8 cellular contexts compared by ENCODE assay signal in the genomic region with DNA sequence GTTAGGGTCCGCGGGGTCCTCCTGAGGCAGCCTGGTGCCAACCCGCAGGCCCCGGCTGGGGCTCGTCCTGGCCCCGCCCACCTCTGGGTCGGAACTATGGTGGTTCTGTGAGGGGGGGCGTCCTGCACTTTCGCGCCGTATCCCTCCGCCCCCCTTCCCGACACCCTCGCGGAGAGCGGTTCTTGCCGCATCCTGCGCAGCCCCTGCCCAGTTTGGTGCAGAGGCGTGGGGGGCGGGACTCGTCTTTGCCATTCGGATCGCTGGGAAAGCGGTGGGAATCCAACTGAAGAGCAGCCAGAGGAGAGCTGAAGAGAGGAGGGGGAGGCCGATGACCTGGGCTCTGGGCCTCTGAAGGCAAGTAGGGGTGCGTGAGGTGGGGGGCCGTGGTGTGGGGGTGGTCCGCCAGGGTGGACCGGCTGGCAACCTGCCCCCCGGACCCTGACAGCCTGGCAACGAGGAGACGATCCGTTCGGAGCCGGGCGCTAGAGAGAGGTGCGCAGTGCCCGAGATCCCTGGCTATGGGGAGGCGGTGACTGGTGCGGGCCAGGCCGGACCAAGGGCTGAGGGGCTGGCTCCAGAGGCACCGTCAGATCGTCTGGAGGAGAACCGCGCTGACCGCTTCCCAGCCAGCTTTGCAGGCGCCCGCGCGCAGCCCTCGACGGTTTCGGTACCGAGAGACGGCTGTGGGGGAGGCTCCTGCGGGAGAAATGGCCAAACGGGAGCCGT. TPM values are rescaled to one million over a fixed set of nuclear protein-coding genes. Genes with fewer than 3 reads are reported as not detected.
A peak's percentile ranks its signal among the peaks of the same experiment; 100 is the strongest.
DNase-seq lines count a peak whose midpoint lies in the region; ATAC-seq, FAIRE-seq and TF ChIP-seq lines count a peak whose summit lies in the region.

A gene with protein sequence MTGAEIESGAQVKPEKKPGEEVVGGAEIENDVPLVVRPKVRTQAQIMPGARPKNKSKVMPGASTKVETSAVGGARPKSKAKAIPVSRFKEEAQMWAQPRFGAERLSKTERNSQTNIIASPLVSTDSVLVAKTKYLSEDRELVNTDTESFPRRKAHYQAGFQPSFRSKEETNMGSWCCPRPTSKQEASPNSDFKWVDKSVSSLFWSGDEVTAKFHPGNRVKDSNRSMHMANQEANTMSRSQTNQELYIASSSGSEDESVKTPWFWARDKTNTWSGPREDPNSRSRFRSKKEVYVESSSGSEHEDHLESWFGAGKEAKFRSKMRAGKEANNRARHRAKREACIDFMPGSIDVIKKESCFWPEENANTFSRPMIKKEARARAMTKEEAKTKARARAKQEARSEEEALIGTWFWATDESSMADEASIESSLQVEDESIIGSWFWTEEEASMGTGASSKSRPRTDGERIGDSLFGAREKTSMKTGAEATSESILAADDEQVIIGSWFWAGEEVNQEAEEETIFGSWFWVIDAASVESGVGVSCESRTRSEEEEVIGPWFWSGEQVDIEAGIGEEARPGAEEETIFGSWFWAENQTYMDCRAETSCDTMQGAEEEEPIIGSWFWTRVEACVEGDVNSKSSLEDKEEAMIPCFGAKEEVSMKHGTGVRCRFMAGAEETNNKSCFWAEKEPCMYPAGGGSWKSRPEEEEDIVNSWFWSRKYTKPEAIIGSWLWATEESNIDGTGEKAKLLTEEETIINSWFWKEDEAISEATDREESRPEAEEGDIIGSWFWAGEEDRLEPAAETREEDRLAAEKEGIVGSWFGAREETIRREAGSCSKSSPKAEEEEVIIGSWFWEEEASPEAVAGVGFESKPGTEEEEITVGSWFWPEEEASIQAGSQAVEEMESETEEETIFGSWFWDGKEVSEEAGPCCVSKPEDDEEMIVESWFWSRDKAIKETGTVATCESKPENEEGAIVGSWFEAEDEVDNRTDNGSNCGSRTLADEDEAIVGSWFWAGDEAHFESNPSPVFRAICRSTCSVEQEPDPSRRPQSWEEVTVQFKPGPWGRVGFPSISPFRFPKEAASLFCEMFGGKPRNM (N-terminal part only) (plus strand): TSS at position 242 of the 726 bp plus-strand sequence. CDS start 2,431 bp downstream, outside the sequence.

- H3K36me3 Mint-ChIP-seq in central memory CD8-positive, alpha-beta T cell (ENCODE audit: insufficient read depth) = peaks cover 16% of the 10 kb centered on the region

- H3K4me3 ChIP-seq in AG04450 (ENCODE audit: low read depth, low read length) (peak within 1 kb of the TSS; percentile 62), keratinocyte (ENCODE audit: control insufficient read depth in 2 of 3, extremely low read depth in 1 of 3, insufficient read depth in 2 of 3, low read depth in 1 of 3, low read length in 3 of 3) (peak within 1 kb of the TSS; percentile 25 to 35 (median 27))

- no peaks in the 10 kb centered on the region for H4K20me1 ChIP-seq in keratinocyte (ENCODE audit: control insufficient read depth, extremely low read depth, insufficient read depth, low read length)

- H3K9me3 ChIP-seq in AG04450 (ENCODE audit: control insufficient read depth, insufficient read depth, low read length) (no peaks in the 10 kb centered on the region), keratinocyte (ENCODE audit: control insufficient read depth, low read depth, low read length) (no peaks in the 10 kb centered on the region)

- H3K27me3 Mint-ChIP-seq in central memory CD8-positive, alpha-beta T cell = no peaks in the 10 kb centered on the region

- TF ChIP-seq CTCF in AG04450 (IDR thresholded peaks at IDR 0.05; ENCODE audit: low read depth, low read length) (no peak), keratinocyte (optimal IDR thresholded peaks at IDR 0.05 in 1 of 3, IDR thresholded peaks at IDR 0.05 in 1 of 3, conservative IDR thresholded peaks at IDR 0.05 in 1 of 3; ENCODE audit: extremely low read depth in 1 of 3, insufficient read depth in 2 of 3, low read length in 3 of 3) (no peak)

- POLR2A ChIA-PET in AG04450 (lab: Yijun Ruan, JAX) = no interaction called here

- CTCF ChIA-PET in AG04450 (lab: Charles Lee) = interaction anchor here (1.5 kb wide), 1 partner anchor 31 kb away, joined by 4 read pairs; no protein-coding TSS in a partner anchor

- H3K27ac ChIP-seq in AG04450 (ENCODE audit: low read depth, low read length) = no peak within 1 kb of the TSS
- no peak within 1 kb of the TSS for H3K27ac ChIP-seq in keratinocyte (ENCODE audit: control insufficient read depth, insufficient read depth, low read length)

- peaks cover 27% of the 10 kb centered on the region for H3K4me1 Mint-ChIP-seq in central memory CD8-positive, alpha-beta T cell

- peak within 1 kb of the TSS; percentile 97 for H3K27ac Mint-ChIP-seq in central memory CD8-positive, alpha-beta T cell (ENCODE audit: low read depth)

- no peaks in the 10 kb centered on the region for H3K79me2 ChIP-seq in keratinocyte (ENCODE audit: control insufficient read depth, insufficient read depth, low read length)

- no peaks in the 10 kb centered on the region for H3K27me3 ChIP-seq in AG04450 (ENCODE audit: control insufficient read depth, insufficient read depth, low read length)
- H3K27me3 ChIP-seq in keratinocyte (ENCODE audit: control insufficient read depth, extremely low read depth, insufficient read depth, low read length) = no peaks in the 10 kb centered on the region

- H2AFZ ChIP-seq in keratinocyte (ENCODE audit: control insufficient read depth, low read length) = no peak within 1 kb of the TSS

- peak within 1 kb of the TSS; percentile 98 for H3K4me3 Mint-ChIP-seq in central memory CD8-positive, alpha-beta T cell

- DNase-seq in AG04450 (ENCODE audit: low read depth, low spot score) = no peak
- DNase-seq in activated CD4-positive, CD25-positive, alpha-beta regulatory T cell treated with anti-CD3 and anti-CD28 coated beads, Interleukin-2, amount 50 U/mL, for 16 hours (ENCODE audit: low read depth, low spot score) = peak; percentile 19
- peak in 1 of 2 donors; percentile 26 for DNase-seq in central memory CD8-positive, alpha-beta T cell (ENCODE audit: low spot score in 2 of 2)
- DNase-seq in keratinocyte (ENCODE audit: low read depth, low spot score) = no peak
- DNase-seq in stimulated activated CD4-positive, alpha-beta T cell treated with anti-CD3 and anti-CD28 coated beads, Interleukin-12 subunit alpha, Interleukin-12 subunit beta, amount 100 ng/mL, for 4 hours = peak; percentile 43
- no peak for DNase-seq in dedifferentiated amniotic fluid mesenchymal stem cell (ENCODE audit: extremely low spot score)
- no peak for DNase-seq in SHP77 (lab: John Stamatoyannopoulos, UW)

- no peaks in the 10 kb centered on the region for H3K9me3 Mint-ChIP-seq in central memory CD8-positive, alpha-beta T cell

- no peaks in the 10 kb centered on the region for H3K9me1 ChIP-seq in keratinocyte (ENCODE audit: control insufficient read depth, extremely low read depth, insufficient read depth, low read length)

- H3K4me1 ChIP-seq in keratinocyte (ENCODE audit: control insufficient read depth, extremely low read depth, insufficient read depth, low read length) = no peaks in the 10 kb centered on the region

- dilution Hi-C loops in keratinocyte (cut with MboI; ENCODE audit: extremely low pct_ligation_motif_present, low sequenced_read_pairs) = no loop called here

- peak within 1 kb of the TSS; percentile 66 for H3K4me2 ChIP-seq in keratinocyte (ENCODE audit: control insufficient read depth, extremely low read depth, insufficient read depth, low read depth, low read length)

- ATAC-seq in HG02798 (IDR thresholded peaks at IDR 0.05; ENCODE audit: poor library complexity, unreplicated experiment) = peak; percentile 57
- ATAC-seq in central memory CD8-positive, alpha-beta T cell (replicated peaks; ENCODE audit: extremely low read depth, poor library complexity, severe bottlenecking) = peak; percentile 54

- H3K9ac ChIP-seq in keratinocyte (ENCODE audit: control insufficient read depth, extremely low read depth, insufficient read depth, low read length) = no peak within 1 kb of the TSS

- FAIRE-seq in keratinocyte (lab: Jason Lieb, UNC) = no peak

- no peaks in the 10 kb centered on the region for H3K36me3 ChIP-seq in keratinocyte (ENCODE audit: control insufficient read depth in 2 of 2, extremely low read depth in 1 of 2, insufficient read depth in 2 of 2, low read length in 2 of 2)

RNA-seq across cellular contexts. Expression of the gene that starts here (rescaled TPM):
- polyA plus RNA-seq in AG04450 (2011; rRNA removed) = 2.2 and 2.7 TPM in 2 replicates
- polyA minus RNA-seq in AG04450 (2011; rRNA and poly(A)+ RNA removed) = 3.7 and 5.0 TPM in 2 replicates
- polyA plus RNA-seq in keratinocyte = 0.22 to 0.34 TPM (median 0.26 TPM) in 3 replicates
- polyA plus RNA-seq in keratinocyte (2011; ENCODE audit: low read depth) = 0.21 TPM
- 0.05 and 0.06 TPM in 2 replicates for polyA plus RNA-seq in keratinocyte (2011; cell fraction: cytosol; rRNA removed)
- 1.5 and 1.6 TPM in 2 replicates for polyA plus RNA-seq in keratinocyte (2011; cell fraction: nucleus; rRNA removed)
- polyA plus RNA-seq in keratinocyte (2012; ENCODE audit: low replicate concordance) = 0.15 and 0.32 TPM in 2 replicates
- polyA minus RNA-seq in keratinocyte = 0.07 to 0.70 TPM (median 0.49 TPM) in 3 replicates
- not detected for polyA minus RNA-seq in keratinocyte (2011; cell fraction: cytosol; rRNA and poly(A)+ RNA removed)
- 0.84 and 3.4 TPM in 2 replicates for polyA minus RNA-seq in keratinocyte (2011; cell fraction: nucleus; rRNA and poly(A)+ RNA removed)

Comparison
In these comparisons a context has a peak if more than half of its experiments do, and no peak if none do; other contexts are left out.
1. DNase-seq: peak in activated CD4-positive, CD25-positive, alpha-beta regulatory T cell treated with anti-CD3 and anti-CD28 coated beads, Interleukin-2, amount 50 U/mL, for 16 hours (single experiment) and stimulated activated CD4-positive, alpha-beta T cell treated with anti-CD3 and anti-CD28 coated beads, Interleukin-12 subunit alpha, Interleukin-12 subunit beta, amount 100 ng/mL, for 4 hours (single experiment); none in AG04450 (single experiment), keratinocyte (single experiment), dedifferentiated amniotic fluid mesenchymal stem cell (single experiment) and SHP77 (0 of 2).